ENCODE assay signal across 9 cellular contexts in the genomic region with DNA sequence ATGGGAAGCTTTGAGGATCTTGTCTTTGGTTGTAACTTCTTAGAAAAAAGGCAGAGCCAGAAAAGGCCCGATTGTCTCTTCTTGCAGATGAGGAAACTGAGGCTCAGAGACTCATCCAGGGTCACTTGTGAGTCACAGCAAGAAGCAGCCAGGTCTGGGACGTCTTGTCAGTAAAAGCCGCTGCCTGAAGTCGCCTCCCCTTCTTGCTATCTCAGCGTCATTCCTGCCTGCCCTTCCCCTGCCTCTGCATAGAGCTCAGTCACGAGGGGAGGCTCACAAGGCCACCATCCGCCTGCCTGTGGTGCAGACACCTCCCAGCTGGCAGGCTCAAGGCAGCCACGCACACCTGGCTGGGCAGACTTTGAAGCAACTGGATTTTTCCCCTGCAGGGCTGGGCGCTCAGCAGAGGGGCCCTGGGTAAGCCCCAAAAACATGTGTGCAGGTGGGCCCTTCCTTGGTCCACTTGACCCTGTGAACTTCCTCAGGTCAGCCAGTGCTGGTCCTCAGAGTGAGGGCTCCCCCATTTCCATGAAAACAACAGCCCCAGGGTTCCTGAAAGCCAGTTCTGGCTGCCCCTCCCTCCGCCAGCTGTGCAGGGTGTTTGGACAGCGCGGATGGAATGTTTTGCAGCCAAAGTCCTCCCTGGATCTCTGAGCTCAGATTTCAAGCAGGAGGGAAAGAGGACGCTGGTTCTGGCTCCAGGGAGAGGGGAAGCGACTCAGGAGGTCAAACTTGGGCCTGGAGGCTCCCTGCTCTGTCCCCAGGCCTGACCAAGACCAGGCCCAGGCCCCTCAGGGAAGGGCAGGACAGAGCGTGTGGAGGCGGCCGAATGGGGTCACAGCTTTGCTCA. TPM values are rescaled to one million over a fixed set of nuclear protein-coding genes. Genes with fewer than 3 reads are reported as not detected.
DNase-seq lines count a peak whose midpoint lies in the region; ATAC-seq and TF ChIP-seq lines count a peak whose summit lies in the region.
"Had no signal": no experiment of that assay in that cellular context is flagged by ENCODE, and none has a peak within 500 bp of the region (broad histone marks: within the 10 kb centered on the region; RNA-seq: fewer than 3 reads in every experiment).

No MANE protein-coding gene starts in this region.

- H3K9me3 ChIP-seq in ectodermal cell (ENCODE audit: control insufficient read depth, low read length) (no peaks in the 10 kb centered on the region), upper lobe of left lung (no peaks in the 10 kb centered on the region)

- no peak overlapping the region for H3K4ac ChIP-seq in mesendoderm (ENCODE audit: low read depth, low read length)

- no peaks in the 10 kb centered on the region for H3K36me3 ChIP-seq in ectodermal cell (ENCODE audit: control insufficient read depth, insufficient read depth, low read length)
- H3K36me3 ChIP-seq in mesendoderm (ENCODE audit: control insufficient read depth, insufficient read depth, low read length) = no peaks in the 10 kb centered on the region
- no peaks in the 10 kb centered on the region for H3K36me3 ChIP-seq in upper lobe of left lung

- no peak overlapping the region for H3K23ac ChIP-seq in mesendoderm (ENCODE audit: low read length)

- H3K4me1 ChIP-seq in ectodermal cell (ENCODE audit: control insufficient read depth, insufficient read depth, low read length) = peaks cover 24% of the 10 kb centered on the region
- peaks cover 4% of the 10 kb centered on the region for H3K4me1 ChIP-seq in mesendoderm (ENCODE audit: control insufficient read depth, low read depth, low read length)
- peaks cover 10 to 21% (median 16%) of the 10 kb centered on the region in 4 donors for H3K4me1 ChIP-seq in upper lobe of left lung

- H3K79me2 ChIP-seq in mesendoderm (ENCODE audit: control insufficient read depth, insufficient read depth, low read length) = no peaks in the 10 kb centered on the region

- H3K27ac ChIP-seq in ectodermal cell (ENCODE audit: insufficient read depth, low read depth, low read length, poor library complexity, severe bottlenecking) (peak overlapping the region; percentile 36), mesendoderm (ENCODE audit: low read depth, low read length) (no peak overlapping the region), upper lobe of left lung (peak overlapping the region; percentile 22 to 79 (median 68))

- no peak overlapping the region for H3K4me3 Mint-ChIP-seq in activated naive CD8-positive, alpha-beta T cell treated with anti-CD3 and anti-CD28 coated beads, Interleukin-2, amount 50 U/mL, for 24 hours

- peak overlapping the region; percentile 16 for H3K9ac ChIP-seq in mesendoderm (ENCODE audit: low read length)

- no peaks in the 10 kb centered on the region for H3K36me3 Mint-ChIP-seq in activated naive CD8-positive, alpha-beta T cell treated with anti-CD3 and anti-CD28 coated beads, Interleukin-2, amount 50 U/mL, for 24 hours (ENCODE audit: low read depth)

- no peaks in the 10 kb centered on the region for H3K79me1 ChIP-seq in mesendoderm (ENCODE audit: low read length)

- H2AK5ac ChIP-seq in mesendoderm (ENCODE audit: low read length) = no peak overlapping the region

- H3K27me3 Mint-ChIP-seq in activated naive CD8-positive, alpha-beta T cell treated with anti-CD3 and anti-CD28 coated beads, Interleukin-2, amount 50 U/mL, for 24 hours = peaks cover 40% of the 10 kb centered on the region

- no peak for TF ChIP-seq CTCF in upper lobe of left lung (IDR thresholded peaks at IDR 0.05)

- 37% methylated on average over 17 of the region's 17 CpGs for WGBS in ectodermal cell, 2 experiments
- WGBS in mesendoderm (ENCODE audit: extremely low coverage, insufficient coverage, low lambda C conversion rate) = no CpG with 5 or more reads among the region's 17 CpGs
- 70 to 77% methylated on average over 8 to 17 of the region's 17 CpGs for WGBS in upper lobe of left lung, 2 donors

- H4K5ac ChIP-seq in mesendoderm (ENCODE audit: low read length) = no peak overlapping the region

- H4K8ac ChIP-seq in mesendoderm (ENCODE audit: low read depth, low read length) = no peak overlapping the region

- H3K4me3 ChIP-seq in ectodermal cell (ENCODE audit: insufficient read depth, low read depth, low read length) (no peak overlapping the region), mesendoderm (ENCODE audit: low read length) (no peak overlapping the region), upper lobe of left lung (no peak overlapping the region)

- no peak overlapping the region for H2BK15ac ChIP-seq in mesendoderm (replicated peaks; ENCODE audit: low read depth)

- DNase-seq in NCI-H2227 (lab: John Stamatoyannopoulos, UW; ENCODE audit: unreplicated experiment) (peak; percentile 44), NCI-H2227 treated with DMSO at 0.1 percent for 48 hours (lab: John Stamatoyannopoulos, UW) (no peak), mesendoderm (peak; percentile 83), upper lobe of left lung (peak; percentile 58 to 61)
- no peak for DNase-seq in stimulated activated CD4-positive, alpha-beta T cell treated with anti-CD3 and anti-CD28 coated beads, Interleukin-15, amount 100 ng/mL, for 24 hours
- DNase-seq in activated naive CD8-positive, alpha-beta T cell treated with anti-CD3 and anti-CD28 coated beads, Interleukin-2, amount 50 U/mL, for 24 hours = no peak

- H3K9me3 Mint-ChIP-seq in activated naive CD8-positive, alpha-beta T cell treated with anti-CD3 and anti-CD28 coated beads, Interleukin-2, amount 50 U/mL, for 24 hours = no peaks in the 10 kb centered on the region

- no peak overlapping the region for H2BK5ac ChIP-seq in mesendoderm (ENCODE audit: low read length)

- peak overlapping the region; percentile 39 for H3K56ac ChIP-seq in mesendoderm (ENCODE audit: low read length)

- ATAC-seq in upper lobe of left lung (ENCODE audit: low FRiP score in 2 of 2) (peak; percentile 48 to 79), HG03039 (IDR thresholded peaks at IDR 0.05; ENCODE audit: unreplicated experiment) (no peak)
- ATAC-seq in activated naive CD8-positive, alpha-beta T cell treated with anti-CD3 and anti-CD28 coated beads, Interleukin-2, amount 50 U/mL, for 24 hours = no peak
- ATAC-seq: Panc1 had no signal

- H3K4me2 ChIP-seq in mesendoderm (ENCODE audit: low read length) = no peak overlapping the region

- peaks cover 3% of the 10 kb centered on the region for H3K27me3 ChIP-seq in ectodermal cell (ENCODE audit: control insufficient read depth, insufficient read depth, low read length, poor library complexity, severe bottlenecking)
- H3K27me3 ChIP-seq in mesendoderm (ENCODE audit: insufficient read depth, low read length, poor library complexity) = no peaks in the 10 kb centered on the region
- peaks cover 0 to 3% (median 0%) of the 10 kb centered on the region in 4 donors for H3K27me3 ChIP-seq in upper lobe of left lung

- TF ChIP-seq POLR2A in upper lobe of left lung (IDR thresholded peaks at IDR 0.05) = peak in 1 of 4 donors; percentile 35

- no peak overlapping the region for H2BK120ac ChIP-seq in mesendoderm (ENCODE audit: low read depth, low read length)

- no peaks in the 10 kb centered on the region for H3K4me1 Mint-ChIP-seq in activated naive CD8-positive, alpha-beta T cell treated with anti-CD3 and anti-CD28 coated beads, Interleukin-2, amount 50 U/mL, for 24 hours

- no peak for TF ChIP-seq EP300 in upper lobe of left lung (IDR thresholded peaks at IDR 0.05)

- H3K18ac ChIP-seq in mesendoderm (ENCODE audit: low read length) = no peak overlapping the region

- no peak overlapping the region for H3K27ac Mint-ChIP-seq in activated naive CD8-positive, alpha-beta T cell treated with anti-CD3 and anti-CD28 coated beads, Interleukin-2, amount 50 U/mL, for 24 hours

RNA-seq across cellular contexts. Expression of a gene that starts 6.0 kb away (rescaled TPM):
- polyA plus RNA-seq in ectodermal cell (2013, experiment 1 of 4) = 4.9 TPM
- 2.3 TPM for polyA plus RNA-seq in ectodermal cell (2013, experiment 2 of 4)
- polyA plus RNA-seq in ectodermal cell (2013, experiment 3 of 4) = 2.8 TPM
- 4.1 TPM for polyA plus RNA-seq in ectodermal cell (2013, experiment 4 of 4)
- 1.4 TPM for polyA plus RNA-seq in mesendoderm (2013, experiment 1 of 2)
- polyA plus RNA-seq in mesendoderm (2013, experiment 2 of 2) = 2.3 TPM
- total RNA-seq in upper lobe of left lung = 10 to 100 TPM in 3 of 6 donors, 1 to 10 TPM in 3; 4.4 to 20.7 (median 10.0) TPM

RNA-seq across cellular contexts. Expression of a gene that starts 26.8 kb away (rescaled TPM):
- polyA plus RNA-seq in ectodermal cell (2013, experiment 1 of 4) = not detected
- polyA plus RNA-seq in ectodermal cell (2013, experiment 2 of 4) = not detected
- not detected for polyA plus RNA-seq in ectodermal cell (2013, experiment 3 of 4)
- not detected for polyA plus RNA-seq in ectodermal cell (2013, experiment 4 of 4)
- polyA plus RNA-seq in mesendoderm (2013, experiment 1 of 2) = 0.20 TPM
- 0.28 TPM for polyA plus RNA-seq in mesendoderm (2013, experiment 2 of 2)
- 10 to 100 TPM in 3 of 6 donors, 1 to 10 TPM in 3; 6.5 to 18.9 (median 10.4) TPM for total RNA-seq in upper lobe of left lung

RNA-seq across cellular contexts. Expression of a gene that starts 32.0 kb away (rescaled TPM):
- polyA plus RNA-seq in ectodermal cell (2013, experiment 1 of 4) = 15.3 TPM
- 20.1 TPM for polyA plus RNA-seq in ectodermal cell (2013, experiment 2 of 4)
- 14.8 TPM for polyA plus RNA-seq in ectodermal cell (2013, experiment 3 of 4)
- 16.1 TPM for polyA plus RNA-seq in ectodermal cell (2013, experiment 4 of 4)
- 14.4 TPM for polyA plus RNA-seq in mesendoderm (2013, experiment 1 of 2)
- 13.9 TPM for polyA plus RNA-seq in mesendoderm (2013, experiment 2 of 2)
- total RNA-seq in upper lobe of left lung = 100 to 1,000 TPM in 3 of 6 donors, 10 to 100 TPM in 3; 34.4 to 138 (median 106) TPM

RNA-seq across cellular contexts. Expression of a gene that starts 44.0 kb away (rescaled TPM):
- 2,043 TPM for polyA plus RNA-seq in ectodermal cell (2013, experiment 1 of 4)
- polyA plus RNA-seq in ectodermal cell (2013, experiment 2 of 4) = 2,089 TPM
- 2,093 TPM for polyA plus RNA-seq in ectodermal cell (2013, experiment 3 of 4)
- 2,380 TPM for polyA plus RNA-seq in ectodermal cell (2013, experiment 4 of 4)
- polyA plus RNA-seq in mesendoderm (2013, experiment 1 of 2) = 1,625 TPM
- 1,633 TPM for polyA plus RNA-seq in mesendoderm (2013, experiment 2 of 2)
- total RNA-seq in upper lobe of left lung = 1,000 to 10,000 TPM; 2,996 to 4,693 (median 4,496) TPM

Comparison
In these comparisons a context has a peak if more than half of its experiments do, and no peak if none do; other contexts are left out.
1. DNase-seq: peak in NCI-H2227 (single experiment), mesendoderm (single experiment) and upper lobe of left lung (2 of 2); none in NCI-H2227 treated with DMSO at 0.1 percent for 48 hours (single experiment), stimulated activated CD4-positive, alpha-beta T cell treated with anti-CD3 and anti-CD28 coated beads, Interleukin-15, amount 100 ng/mL, for 24 hours (single experiment) and activated naive CD8-positive, alpha-beta T cell treated with anti-CD3 and anti-CD28 coated beads, Interleukin-2, amount 50 U/mL, for 24 hours (single experiment).
2. ATAC-seq: peak in upper lobe of left lung (2 of 2); none in HG03039 (single experiment) and activated naive CD8-positive, alpha-beta T cell treated with anti-CD3 and anti-CD28 coated beads, Interleukin-2, amount 50 U/mL, for 24 hours (single experiment).